In the genomic region with DNA sequence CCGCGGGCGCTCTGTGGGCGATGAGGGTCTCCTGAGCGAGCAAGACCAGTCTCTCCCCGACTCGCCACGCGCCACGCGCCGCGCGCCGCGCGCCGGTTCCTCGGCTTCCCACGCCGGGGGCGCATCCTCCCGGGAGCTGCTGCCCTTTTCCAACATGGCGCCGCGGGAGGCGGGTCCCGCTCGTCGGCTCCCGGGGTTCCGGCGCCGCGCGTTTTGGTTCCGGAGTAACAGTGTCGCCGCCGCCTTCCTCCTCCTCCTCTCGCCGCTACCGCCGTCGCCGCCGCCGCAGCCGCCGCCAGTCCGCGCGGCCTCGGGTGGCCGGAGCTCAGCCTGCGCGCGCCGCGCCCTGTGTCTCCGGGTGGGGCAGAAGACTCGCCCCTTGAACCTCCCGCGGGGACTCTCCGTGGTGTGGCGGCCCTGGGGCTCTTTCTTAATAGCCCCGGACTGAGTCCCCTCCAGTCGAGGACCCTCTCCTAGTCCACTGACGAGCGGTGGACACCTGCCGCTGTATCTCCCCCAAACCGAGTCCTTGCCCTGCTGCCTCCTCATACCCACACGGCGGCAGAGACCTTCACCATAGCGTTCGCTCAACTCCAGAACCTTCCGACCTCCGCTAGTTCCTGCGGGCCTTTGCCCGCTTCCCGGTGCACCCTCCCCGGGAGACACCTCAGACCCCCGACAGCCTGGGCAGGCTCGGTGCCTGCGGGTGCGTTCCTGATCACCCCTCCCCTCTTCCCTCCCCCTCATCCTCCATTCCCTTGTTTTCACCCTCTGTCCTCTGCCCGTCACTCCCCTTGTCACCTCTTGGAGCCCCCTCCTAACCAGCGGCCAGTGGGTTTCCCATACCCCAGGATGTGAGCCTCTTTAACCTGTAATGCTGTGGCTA, we compare ENCODE assay signal across 8 cellular contexts. TPM values are rescaled to one million over a fixed set of nuclear protein-coding genes. Genes with fewer than 3 reads are reported as not detected.
DNase-seq lines count a peak whose midpoint lies in the region; ATAC-seq and TF ChIP-seq lines count a peak whose summit lies in the region.

Gene MAP2K5, plus strand, starts transcription at position 242 of the 886 bp plus-strand sequence. Its CDS starts 633 bp downstream, at position 875.

- TF ChIP-seq CTCF in GM06990 (IDR thresholded peaks at IDR 0.05; ENCODE audit: insufficient read depth, low read length, poor library complexity, severe bottlenecking): no peak
- TF ChIP-seq CTCF in right lobe of liver (IDR thresholded peaks at IDR 0.05): no peak

- ATAC-seq in HG03025 (IDR thresholded peaks at IDR 0.05; ENCODE audit: low FRiP score, unreplicated experiment) (peak; percentile 42), right lobe of liver (peak; percentile 93 to 96 (median 94)), GM18861 (IDR thresholded peaks at IDR 0.05; ENCODE audit: unreplicated experiment) (no peak)

- peaks cover 3% of the 10 kb centered on the region for H3K36me3 ChIP-seq in GM06990 (ENCODE audit: control insufficient read depth, insufficient read depth, low read length)
- H3K36me3 ChIP-seq in right lobe of liver: peaks cover 0 to 11% (median 0%) of the 10 kb centered on the region in 4 donors

- H3K27me3 ChIP-seq in GM06990 (replicated peaks; ENCODE audit: control insufficient read depth, insufficient read depth, low read length): no peaks in the 10 kb centered on the region
- H3K27me3 ChIP-seq in right lobe of liver: no peaks in the 10 kb centered on the region

- H3K4me3 ChIP-seq in GM06990 (replicated peaks; ENCODE audit: low read depth, low read length): peak within 1 kb of the TSS; percentile 96
- H3K4me3 ChIP-seq in right lobe of liver: peak within 1 kb of the TSS; percentile 55 to 97 (median 90)

- peaks cover 0 to 10% (median 2%) of the 10 kb centered on the region in 4 donors for H3K4me1 ChIP-seq in right lobe of liver

- H3K27ac ChIP-seq in right lobe of liver: peak within 1 kb of the TSS; percentile 65 to 70 (median 67)

- no peaks in the 10 kb centered on the region for H3K9me3 ChIP-seq in right lobe of liver

- DNase-seq in GM06990 (ENCODE audit: extremely low read depth, insufficient read length): peak; percentile 87
- DNase-seq in NCI-H524 treated with DMSO at 0.1 percent for 48 hours (lab: John Stamatoyannopoulos, UW): peak; percentile 49
- DNase-seq in activated CD4-positive, alpha-beta T cell treated with anti-CD3 and anti-CD28 coated beads, Interleukin-2, amount 50 U/mL, for 1 hour: peak; percentile 81
- DNase-seq in dedifferentiated amniotic fluid mesenchymal stem cell (ENCODE audit: extremely low spot score): peak; percentile 73
- DNase-seq in right lobe of liver: peak; percentile 90 to 93 (median 92)
- DNase-seq in stimulated activated CD4-positive, alpha-beta T cell treated with anti-CD3 and anti-CD28 coated beads, Interleukin-4, amount 100 ng/mL, for 1 hour: peak; percentile 86

- peak; percentile 73 for TF ChIP-seq POLR2A in right lobe of liver (IDR thresholded peaks at IDR 0.05)

- intact Hi-C loops in right lobe of liver (cut with DNase I): no loop called here

- 0% methylated on average over 13 of the region's 88 CpGs for WGBS in right lobe of liver (ENCODE audit: insufficient coverage, low coverage, low lambda C conversion rate, missing lambda C conversion rate)

RNA-seq across cellular contexts. Expression of gene MAP2K5, which starts in this region (rescaled TPM):
- total RNA-seq in right lobe of liver: 10 to 100 TPM in 1 of 6 experiments, 1 to 10 TPM in 5; 5.0 to 11.6 (median 8.8) TPM
